13 cellular contexts compared by ENCODE assay signal in the genomic region with DNA sequence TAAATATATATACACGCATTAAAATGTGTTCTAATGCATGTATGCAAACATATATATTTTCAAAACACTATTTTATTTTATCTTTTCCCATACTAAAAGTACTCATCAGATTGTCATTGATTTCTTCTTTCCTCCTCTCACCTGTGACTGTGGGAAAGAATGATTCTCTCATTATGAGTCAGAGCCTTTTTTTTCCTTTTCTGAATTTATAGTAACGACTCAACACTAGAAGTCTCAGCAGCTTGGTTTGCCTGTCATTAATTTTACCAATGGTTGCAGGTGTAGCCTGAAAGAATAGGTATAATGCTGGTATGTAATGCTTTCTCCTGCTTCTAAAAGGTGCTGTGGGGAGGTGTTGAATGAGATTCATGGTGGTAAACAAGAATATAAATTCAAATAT.
DNase-seq lines count a peak whose midpoint lies in the region; ATAC-seq lines count a peak whose summit lies in the region.
"Had no signal": no experiment of that assay in that cellular context is flagged by ENCODE, and none has a peak within 500 bp of the region (broad histone marks: within the 10 kb centered on the region; RNA-seq: fewer than 3 reads in every experiment).

No MANE protein-coding gene starts in this region.

- H3K4me1 ChIP-seq in HUES64 (ENCODE audit: insufficient read depth, low read length) (peaks cover 68% of the 10 kb centered on the region), mesendoderm (ENCODE audit: control insufficient read depth, low read depth, low read length) (peaks cover 1% of the 10 kb centered on the region)
- H3K4me1 ChIP-seq: transverse colon had no signal

- H3K4me2 ChIP-seq in mesendoderm (ENCODE audit: low read length), result no peak overlapping the region

- H2BK15ac ChIP-seq in mesendoderm (replicated peaks; ENCODE audit: low read depth), result no peak overlapping the region

- no peak overlapping the region for H3K56ac ChIP-seq in mesendoderm (ENCODE audit: low read length)

- no peak overlapping the region for H3K4me3 ChIP-seq in HUES64 (ENCODE audit: low read length)
- H3K4me3 ChIP-seq in mesendoderm (ENCODE audit: low read length), result no peak overlapping the region
- H3K4me3 ChIP-seq: transverse colon had no signal

- no peaks in the 10 kb centered on the region for H3K79me2 ChIP-seq in mesendoderm (ENCODE audit: control insufficient read depth, insufficient read depth, low read length)

- peaks cover 17% of the 10 kb centered on the region for H3K4me1 Mint-ChIP-seq in T-helper 1 cell treated with Interleukin-12 subunit alpha and Interleukin-12 subunit beta and Interleukin-4 antibody, amounts not matched to agents 30 μg/mL and 1 μg/mL, for 36 hours (ENCODE audit: low read depth)

- peak; percentile 81 for ATAC-seq in GM21723 (IDR thresholded peaks at IDR 0.05; ENCODE audit: unreplicated experiment)
- no peak for ATAC-seq in HG02981 (IDR thresholded peaks at IDR 0.05; ENCODE audit: unreplicated experiment)

- no peak overlapping the region for H3K23ac ChIP-seq in mesendoderm (ENCODE audit: low read length)

- WGBS in HUES64, result 64% methylated on average over 1 of the region's 2 CpGs
- no CpG with 5 or more reads among the region's 2 CpGs for WGBS in mesendoderm (ENCODE audit: extremely low coverage, insufficient coverage, low lambda C conversion rate)

- no peak overlapping the region for H2BK120ac ChIP-seq in mesendoderm (ENCODE audit: low read depth, low read length)

- no peak overlapping the region for H3K4me3 Mint-ChIP-seq in T-helper 1 cell treated with Interleukin-12 subunit alpha and Interleukin-12 subunit beta and Interleukin-4 antibody, amounts not matched to agents 30 μg/mL and 1 μg/mL, for 36 hours

- H3K27ac ChIP-seq in HUES64 (ENCODE audit: low read depth, low read length), result peak overlapping the region; percentile 48; the same call in 1 of the 2 replicates
- no peak overlapping the region for H3K27ac ChIP-seq in mesendoderm (ENCODE audit: low read depth, low read length)
- H3K27ac ChIP-seq: transverse colon had no signal

- H3K79me1 ChIP-seq in mesendoderm (ENCODE audit: low read length), result no peaks in the 10 kb centered on the region

- no peak overlapping the region for H3K18ac ChIP-seq in mesendoderm (ENCODE audit: low read length)

- peaks cover 15% of the 10 kb centered on the region for H3K36me3 Mint-ChIP-seq in T-helper 1 cell treated with Interleukin-12 subunit alpha and Interleukin-12 subunit beta and Interleukin-4 antibody, amounts not matched to agents 30 μg/mL and 1 μg/mL, for 36 hours (ENCODE audit: low read depth)

- H3K9me3 Mint-ChIP-seq in T-helper 1 cell treated with Interleukin-12 subunit alpha and Interleukin-12 subunit beta and Interleukin-4 antibody, amounts not matched to agents 30 μg/mL and 1 μg/mL, for 36 hours, result no peaks in the 10 kb centered on the region

- no peak overlapping the region for H4K5ac ChIP-seq in mesendoderm (ENCODE audit: low read length)

- H3K27me3 Mint-ChIP-seq in T-helper 1 cell treated with Interleukin-12 subunit alpha and Interleukin-12 subunit beta and Interleukin-4 antibody, amounts not matched to agents 30 μg/mL and 1 μg/mL, for 36 hours (ENCODE audit: low read depth), result no peaks in the 10 kb centered on the region

- peak overlapping the region; percentile 8 for H3K27ac Mint-ChIP-seq in T-helper 1 cell treated with Interleukin-12 subunit alpha and Interleukin-12 subunit beta and Interleukin-4 antibody, amounts not matched to agents 30 μg/mL and 1 μg/mL, for 36 hours

- H3K9ac ChIP-seq in HUES64 (ENCODE audit: low read depth, low read length) (no peak overlapping the region), mesendoderm (ENCODE audit: low read length) (no peak overlapping the region)

- H3K36me3 ChIP-seq in HUES64 (ENCODE audit: insufficient read depth, low read length), result no peaks in the 10 kb centered on the region
- H3K36me3 ChIP-seq in mesendoderm (ENCODE audit: control insufficient read depth, insufficient read depth, low read length), result no peaks in the 10 kb centered on the region
- H3K36me3 ChIP-seq: transverse colon had no signal

- H3K4ac ChIP-seq in mesendoderm (ENCODE audit: low read depth, low read length), result no peak overlapping the region

- no peak for DNase-seq in T-helper 1 cell
- DNase-seq in mesendoderm, result no peak
- DNase-seq in Ammon's horn (ENCODE audit: low spot score), result no peak
- no peak for DNase-seq in occipital lobe (lab: John Stamatoyannopoulos, UW)
- DNase-seq: activated CD4-positive, alpha-beta T cell treated with anti-CD3 and anti-CD28 coated beads, Interleukin-2, amount 50 U/mL, for 48 hours; activated naive CD4-positive, alpha-beta T cell treated with anti-CD3 and anti-CD28 coated beads, Interleukin-2, amount 50 U/mL, for 16 hours; mesenchymal stem cell; NCI-H2171 treated with DMSO at 0.1 percent for 48 hours; transverse colon had no signal

- H4K8ac ChIP-seq in mesendoderm (ENCODE audit: low read depth, low read length), result no peak overlapping the region

- peak overlapping the region; percentile 62 for H2BK5ac ChIP-seq in mesendoderm (ENCODE audit: low read length)

- no peaks in the 10 kb centered on the region for H3K27me3 ChIP-seq in HUES64 (ENCODE audit: insufficient read depth, low read length)
- H3K27me3 ChIP-seq in mesendoderm (ENCODE audit: insufficient read depth, low read length, poor library complexity), result no peaks in the 10 kb centered on the region
- H3K27me3 ChIP-seq: transverse colon had no signal

- no peak overlapping the region for H2AK5ac ChIP-seq in mesendoderm (ENCODE audit: low read length)

- no peaks in the 10 kb centered on the region for H3K9me3 ChIP-seq in HUES64 (ENCODE audit: insufficient read depth, low read depth, low read length)
- H3K9me3 ChIP-seq: transverse colon had no signal
